ENCODE assay signal across 21 cellular contexts in the genomic region with DNA sequence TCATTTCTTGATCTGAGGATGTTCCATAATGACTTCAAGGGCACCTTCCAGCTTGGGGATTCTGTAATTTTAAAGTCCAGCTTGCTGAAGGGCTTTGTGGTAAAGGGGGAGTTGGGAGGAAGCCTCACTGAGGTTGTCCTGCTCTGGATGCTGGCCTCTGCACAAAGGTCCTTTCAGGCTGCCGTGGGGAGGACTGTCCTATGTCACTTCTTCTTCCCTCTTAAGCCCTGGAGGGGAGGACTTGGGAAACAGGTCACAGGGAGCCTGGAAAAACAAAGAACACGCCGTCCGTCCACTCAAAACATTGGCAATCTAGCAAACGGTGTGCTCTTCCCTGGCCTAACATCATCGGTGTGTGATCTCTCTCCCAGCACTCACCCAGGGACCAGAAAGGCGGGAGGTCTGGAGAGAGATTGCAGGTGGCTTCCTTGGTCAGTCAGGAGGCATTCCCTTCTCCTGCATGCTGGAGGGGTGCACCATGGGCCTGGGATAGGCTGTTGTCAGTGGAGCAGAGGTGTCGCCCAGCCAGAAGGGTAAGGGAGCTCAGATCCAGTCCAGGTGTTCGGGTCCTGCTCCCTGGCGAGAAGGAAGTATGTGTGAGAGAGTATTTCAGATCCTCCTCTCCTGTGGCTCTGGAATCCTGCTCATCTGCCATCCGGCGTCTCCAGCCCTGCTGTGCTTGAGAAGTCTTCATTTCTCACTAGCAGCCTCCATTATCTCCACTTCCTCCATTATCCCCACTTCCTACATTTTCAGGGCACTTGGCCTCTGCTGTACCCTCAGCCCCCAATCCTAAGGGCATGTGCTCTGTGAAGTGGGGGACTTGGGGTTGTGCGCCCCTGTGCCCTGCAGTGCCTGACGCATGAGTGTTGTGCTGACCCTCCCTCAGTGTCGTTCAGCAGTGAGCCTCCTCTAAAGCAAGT. TPM values are rescaled to one million over a fixed set of nuclear protein-coding genes. Genes with fewer than 3 reads are reported as not detected.
A peak's percentile ranks its signal among the peaks of the same experiment; 100 is the strongest.
DNase-seq lines count a peak whose midpoint lies in the region; ATAC-seq and TF ChIP-seq lines count a peak whose summit lies in the region.
"Had no signal": no experiment of that assay in that cellular context is flagged by ENCODE, and none has a peak within 500 bp of the region (broad histone marks: within the 10 kb centered on the region; RNA-seq: fewer than 3 reads in every experiment).

No MANE protein-coding gene starts in this region.

- H3K4me2 ChIP-seq in BLaER1 (peak overlapping the region; percentile 81), IMR-90 (ENCODE audit: low read depth, low read length) (no peak overlapping the region)

- peaks cover 61% of the 10 kb centered on the region for H3K9me1 ChIP-seq in IMR-90 (ENCODE audit: insufficient read depth, low read length)

- peak overlapping the region; percentile 44 for H2BK5ac ChIP-seq in IMR-90 (ENCODE audit: low read depth, low read length, poor library complexity, severe bottlenecking)

- H3K4me3 ChIP-seq in BLaER1 (no peak overlapping the region), IMR-90 (ENCODE audit: insufficient read depth, low read depth, low read length) (no peak overlapping the region), gastrocnemius medialis (no peak overlapping the region)

- H3K9ac ChIP-seq in BLaER1, result no peak overlapping the region
- no peak overlapping the region for H3K9ac ChIP-seq in IMR-90 (ENCODE audit: low read depth, low read length)

- H3K36me3 Mint-ChIP-seq in nephron progenitor cell (ENCODE audit: low read depth), result no peaks in the 10 kb centered on the region
- H3K36me3 Mint-ChIP-seq: T-cell had no signal

- peak overlapping the region; percentile 9; the same call in 1 of the 2 replicates for H3K18ac ChIP-seq in IMR-90 (ENCODE audit: low read depth, low read length)

- H3K36me3 ChIP-seq in BLaER1 (peaks cover 17% of the 10 kb centered on the region; the same call in 1 of the 2 replicates), IMR-90 (ENCODE audit: control insufficient read depth, insufficient read depth, low read length) (no peaks in the 10 kb centered on the region), gastrocnemius medialis (no peaks in the 10 kb centered on the region)

- no peak overlapping the region for H2AFZ ChIP-seq in IMR-90 (replicated peaks; ENCODE audit: low read length, poor library complexity)

- H2BK15ac ChIP-seq in IMR-90 (ENCODE audit: low read depth, low read length), result peak overlapping the region; percentile 26; the same call in 1 of the 3 replicates

- dilution Hi-C loops in IMR-90 (cut with HindIII; ENCODE audit: low sequenced_read_pairs, unreplicated experiment), result no loop called here

- 80% methylated on average over 5 of the region's 15 CpGs; no CpG with 5 or more reads in 1 of the 2 experiments for WGBS in IMR-90 (ENCODE audit: extremely low coverage in 2 of 2, insufficient read length in 1 of 2), 2 experiments

- peak overlapping the region; percentile 48; the same call in 1 of the 2 replicates for H2BK120ac ChIP-seq in IMR-90 (ENCODE audit: low read depth, low read length)

- no peaks in the 10 kb centered on the region for H3K27me3 Mint-ChIP-seq in nephron progenitor cell (ENCODE audit: low read depth, poor library complexity)

- DNase-seq in IMR-90 (no peak), epithelial cell of prostate (ENCODE audit: low read depth, low spot score) (no peak), gastrocnemius medialis (no peak), nephron progenitor cell (no peak), MV-4-11 (lab: John Stamatoyannopoulos, UW) (no peak)
- DNase-seq in stimulated activated CD4-positive, alpha-beta T cell treated with anti-CD3 and anti-CD28 coated beads, Interleukin-1b, Interleukin-23, amount 100 ng/mL, for 48 hours, result no peak
- DNase-seq: activated CD4-positive, alpha-beta T cell treated with anti-CD3 and anti-CD28 coated beads, Interleukin-2, amount 50 U/mL, for 1 hour; activated gamma-delta T cell treated with Interleukin-2 at 50 U/mL for 16 hours; amniotic stem cell; effector memory CD8-positive, alpha-beta T cell; Kasumi-1; NCI-H1105; NCI-H2081 treated with DMSO at 0.1 percent for 48 hours; NCI-H446 treated with DMSO at 0.1 percent for 48 hours; posterior cingulate gyrus; RPMI8226; stimulated activated CD8-positive, alpha-beta memory T cell treated with anti-CD3 and anti-CD28 coated beads, Interleukin-4, amount 100 ng/mL, for 48 hours; T-cell had no signal

- peak overlapping the region; percentile 65 for H3K4ac ChIP-seq in IMR-90 (ENCODE audit: low read depth, low read length)

- H3K9me3 Mint-ChIP-seq in nephron progenitor cell, result peaks cover 3% of the 10 kb centered on the region
- H3K9me3 Mint-ChIP-seq: central memory CD8-positive, alpha-beta T cell; effector memory CD8-positive, alpha-beta T cell; T-cell had no signal

- no peak for TF ChIP-seq POLR2A in IMR-90 (IDR thresholded peaks at IDR 0.05; ENCODE audit: low read depth, low read length)
- TF ChIP-seq POLR2A in gastrocnemius medialis (IDR thresholded peaks at IDR 0.05), result no peak

- TF ChIP-seq CTCF in IMR-90 (conservative IDR thresholded peaks at IDR 0.05; ENCODE audit: low read depth, low read length), result no peak
- no peak for TF ChIP-seq CTCF in gastrocnemius medialis (IDR thresholded peaks at IDR 0.05 in 4 of 5, conservative IDR thresholded peaks at IDR 0.05 in 1 of 5)
- TF ChIP-seq CTCF in nephron progenitor cell (IDR thresholded peaks at IDR 0.05), result no peak

- peak overlapping the region; percentile 20 to 62; a peak in 2 of 4 replicates for H4K8ac ChIP-seq in IMR-90 (ENCODE audit: low read depth in 2 of 2, low read length in 2 of 2)

- peaks cover 60 to 94% of the 10 kb centered on the region in 2 experiments for H3K79me1 ChIP-seq in IMR-90 (ENCODE audit: low read depth in 1 of 2, low read length in 2 of 2)

- peaks cover 88% of the 10 kb centered on the region for H3K4me1 Mint-ChIP-seq in nephron progenitor cell
- H3K4me1 Mint-ChIP-seq: central memory CD8-positive, alpha-beta T cell; T-cell had no signal

- no peak overlapping the region for H2AK9ac ChIP-seq in IMR-90 (replicated peaks; ENCODE audit: low read depth, low read length, poor library complexity)

- in situ Hi-C loops in IMR-90 (cut with MboI; ENCODE audit: low sequenced_read_pairs) (no loop called here), gastrocnemius medialis (cut with MboI; ENCODE audit: low sequenced_read_pairs in 4 of 4) (no loop called here)

- peak overlapping the region; percentile 74 for H4K91ac ChIP-seq in IMR-90 (ENCODE audit: insufficient read depth, low read depth, low read length)

- H3K9me3 ChIP-seq in BLaER1, result no peaks in the 10 kb centered on the region
- H3K9me3 ChIP-seq in IMR-90 (ENCODE audit: control insufficient read depth, insufficient read depth, low read length), result no peaks in the 10 kb centered on the region
- no peaks in the 10 kb centered on the region for H3K9me3 ChIP-seq in gastrocnemius medialis

- H2AK5ac ChIP-seq in IMR-90 (ENCODE audit: low read depth, low read length), result peak overlapping the region; percentile 88

- H3K27ac ChIP-seq in BLaER1, result peak overlapping the region; percentile 51
- H3K27ac ChIP-seq in IMR-90 (ENCODE audit: insufficient read depth, low read length), result no peak overlapping the region
- peak overlapping the region; percentile 47 for H3K27ac ChIP-seq in epithelial cell of prostate
- peak overlapping the region in 3 of 4 donors; percentile 12 to 59 (median 38) for H3K27ac ChIP-seq in gastrocnemius medialis

- H3K4me3 Mint-ChIP-seq in nephron progenitor cell, result no peak overlapping the region
- H3K4me3 Mint-ChIP-seq: central memory CD8-positive, alpha-beta T cell; effector memory CD8-positive, alpha-beta T cell; T-cell had no signal

- no TSS peak for BruUV-seq in IMR-90 (replicated peaks; lab: Mats Ljungman, UMichigan)

- H3K27me3 ChIP-seq in BLaER1 (no peaks in the 10 kb centered on the region), IMR-90 (ENCODE audit: control insufficient read depth, insufficient read depth, low read length) (no peaks in the 10 kb centered on the region), gastrocnemius medialis (no peaks in the 10 kb centered on the region)

- H2BK20ac ChIP-seq in IMR-90 (ENCODE audit: low read depth, low read length), result peak overlapping the region; percentile 41; the same call in 1 of the 2 replicates

- H3K27ac Mint-ChIP-seq in nephron progenitor cell, result no peak overlapping the region
- H3K27ac Mint-ChIP-seq: effector memory CD8-positive, alpha-beta T cell; T-cell had no signal

- H3K56ac ChIP-seq in IMR-90 (ENCODE audit: extremely low read depth, insufficient read depth, low read length), result no peak overlapping the region

- H3K14ac ChIP-seq in IMR-90 (replicated peaks; ENCODE audit: low read depth, low read length), result peak overlapping the region; percentile 54; the same call in 1 of the 2 replicates

- H4K5ac ChIP-seq in IMR-90 (ENCODE audit: low read depth, low read length), result peak overlapping the region; percentile 74; the same call in 1 of the 2 replicates

- H3K4me1 ChIP-seq in BLaER1, result peaks cover 67% of the 10 kb centered on the region
- H3K4me1 ChIP-seq in IMR-90 (ENCODE audit: control insufficient read depth, insufficient read depth, low read length), result peaks cover 44% of the 10 kb centered on the region
- peaks cover 31 to 56% of the 10 kb centered on the region in 2 donors for H3K4me1 ChIP-seq in gastrocnemius medialis

- POLR2A ChIA-PET in IMR-90 (lab: Charles Lee; ENCODE audit: unreplicated experiment), result no interaction called here

- ATAC-seq in IMR-90 (ENCODE audit: low read depth) (no peak), gastrocnemius medialis (no peak), HG02884 (IDR thresholded peaks at IDR 0.05; ENCODE audit: unreplicated experiment) (no peak)
- ATAC-seq: effector memory CD8-positive, alpha-beta T cell; T-cell had no signal

- H3K23ac ChIP-seq in IMR-90 (ENCODE audit: low read depth, low read length), result peak overlapping the region; percentile 71

- intact Hi-C loops in IMR-90 (cut with micrococcal nuclease), result no loop called here
- intact Hi-C loops in gastrocnemius medialis (cut with DNase I; ENCODE audit: low total_unique reads), result no loop called here

- H4K20me1 ChIP-seq in BLaER1 (peaks cover 99% of the 10 kb centered on the region), IMR-90 (ENCODE audit: insufficient read depth, low read length) (peaks cover 85% of the 10 kb centered on the region)

- TF ChIP-seq RAD21 in IMR-90 (IDR thresholded peaks at IDR 0.05; ENCODE audit: low read length), result no peak

- CTCF ChIA-PET in IMR-90 (lab: Yijun Ruan, JAX), result interaction anchor here (0.6 kb wide), 1 partner anchor 12 kb away, joined by 3 read pairs; no protein-coding TSS in a partner anchor

TF ChIP-seq in IMR-90, 13 proteins besides CTCF, POLR2A, EP300 and RAD21 (continues in another document):
- TF ChIP-seq RCOR1 (IDR thresholded peaks at IDR 0.05; ENCODE audit: insufficient replicate concordance, low read length), result no peak

RNA-seq across cellular contexts. Expression of a gene that starts 20.1 kb away (rescaled TPM):
- total RNA-seq in IMR-90 (2012; rRNA removed), result 19.7 and 26.9 TPM in 2 replicates
- 25.0 and 28.1 TPM in 2 replicates for polyA plus RNA-seq in IMR-90 (2012; rRNA removed)
- 10.0 and 11.4 TPM in 2 replicates for polyA plus RNA-seq in IMR-90 (2012; cell fraction: cytosol; rRNA removed)
- polyA plus RNA-seq in IMR-90 (2012; cell fraction: nucleus; rRNA removed; ENCODE audit: low replicate concordance), result 23.8 and 56.1 TPM in 2 replicates
- total RNA-seq in gastrocnemius medialis, result 1 to 10 TPM; 1.9 to 4.0 (median 3.4) TPM
